Comparison of ENCODE assay signal across 9 cellular contexts in genomic region chr20:37042986-37043972, GRCh38. TPM values are rescaled to one million over a fixed set of nuclear protein-coding genes. Genes with fewer than 3 reads are reported as not detected.
DNase-seq lines count a peak whose midpoint lies in the region; ATAC-seq and TF ChIP-seq lines count a peak whose summit lies in the region.
"Had no signal": no experiment of that assay in that cellular context is flagged by ENCODE, and none has a peak within 500 bp of the region (broad histone marks: within the 10 kb centered on the region; RNA-seq: fewer than 3 reads in every experiment).

No MANE protein-coding gene starts in this region.

- peaks cover 29 to 60% of the 10 kb centered on the region in 2 donors for H3K36me3 Mint-ChIP-seq in CD14-positive monocyte
- H3K36me3 Mint-ChIP-seq in activated T-cell treated with anti-CD3 and anti-CD28 coated beads, Interleukin-2, amount 50 U/mL, for 72 hours (ENCODE audit: insufficient read depth in 2 of 2): peaks cover 30 to 68% of the 10 kb centered on the region in 2 donors

- H3K27ac Mint-ChIP-seq in CD14-positive monocyte: peak overlapping the region; percentile 73 to 95 (median 91)
- peak overlapping the region; percentile 86 for H3K27ac Mint-ChIP-seq in activated T-cell treated with anti-CD3 and anti-CD28 coated beads, Interleukin-2, amount 50 U/mL, for 72 hours

- intact Hi-C loops in CD14-positive monocyte (cut with micrococcal nuclease): no loop called here

- H3K9me3 Mint-ChIP-seq in CD14-positive monocyte: peaks cover 0 to 5% (median 0%) of the 10 kb centered on the region in 7 donors
- H3K9me3 Mint-ChIP-seq in activated T-cell treated with anti-CD3 and anti-CD28 coated beads, Interleukin-2, amount 50 U/mL, for 72 hours: peaks cover 0 to 3% of the 10 kb centered on the region in 2 donors

- no peak for TF ChIP-seq CTCF in CD14-positive monocyte (IDR thresholded peaks at IDR 0.05)

- H3K4me3 Mint-ChIP-seq in CD14-positive monocyte: peak overlapping the region; percentile 79 to 91
- peak overlapping the region; percentile 59 to 83 for H3K4me3 Mint-ChIP-seq in activated T-cell treated with anti-CD3 and anti-CD28 coated beads, Interleukin-2, amount 50 U/mL, for 72 hours

- DNase-seq in CD14-positive monocyte (ENCODE audit: low spot score) (no peak), NCI-H1694 treated with DMSO at 0.1 percent for 48 hours (lab: John Stamatoyannopoulos, UW) (no peak), iPS-NIHi11 (ENCODE audit: low spot score) (no peak), DMS53 treated with DMSO at 0.1 percent for 48 hours (lab: John Stamatoyannopoulos, UW; ENCODE audit: unreplicated experiment) (no peak), NCI-H524 (lab: John Stamatoyannopoulos, UW) (no peak)
- DNase-seq in activated T-cell treated with anti-CD3 and anti-CD28 coated beads, Interleukin-2, amount 50 U/mL, for 72 hours: peak; percentile 14 to 25
- DNase-seq: right lobe of liver had no signal

- H3K27me3 Mint-ChIP-seq in CD14-positive monocyte (ENCODE audit: low read depth in 3 of 3): no peaks in the 10 kb centered on the region
- no peaks in the 10 kb centered on the region for H3K27me3 Mint-ChIP-seq in activated T-cell treated with anti-CD3 and anti-CD28 coated beads, Interleukin-2, amount 50 U/mL, for 72 hours (ENCODE audit: low read depth)

- H3K4me1 Mint-ChIP-seq in CD14-positive monocyte: peaks cover 15% of the 10 kb centered on the region
- H3K4me1 Mint-ChIP-seq in activated T-cell treated with anti-CD3 and anti-CD28 coated beads, Interleukin-2, amount 50 U/mL, for 72 hours (ENCODE audit: low read depth): peaks cover 23% of the 10 kb centered on the region

- ATAC-seq in GM19395 (IDR thresholded peaks at IDR 0.05; ENCODE audit: unreplicated experiment) (peak; percentile 81), HG03196 (IDR thresholded peaks at IDR 0.05; ENCODE audit: unreplicated experiment) (peak; percentile 48)
- ATAC-seq in activated T-cell treated with anti-CD3 and anti-CD28 coated beads, Interleukin-2, amount 50 U/mL, for 72 hours (replicated peaks in 1 of 2): peak; percentile 78 to 82

RNA-seq across cellular contexts. Expression of gene RBL1, which starts 52.5 kb away (rescaled TPM):
- 1 to 10 TPM; 1.5 to 3.7 TPM for polyA plus RNA-seq in CD14-positive monocyte
- 10 to 100 TPM; 38.3 to 44.1 TPM for total RNA-seq in activated T-cell treated with anti-CD3 and anti-CD28 coated beads, Interleukin-2, amount 50 U/mL, for 72 hours

Comparison
In these comparisons a context has a peak if more than half of its experiments do, and no peak if none do; other contexts are left out.
1. DNase-seq: peak in activated T-cell treated with anti-CD3 and anti-CD28 coated beads, Interleukin-2, amount 50 U/mL, for 72 hours (2 of 2); none in CD14-positive monocyte (single experiment), NCI-H1694 treated with DMSO at 0.1 percent for 48 hours (single experiment), iPS-NIHi11 (single experiment), DMS53 treated with DMSO at 0.1 percent for 48 hours (single experiment) and NCI-H524 (0 of 2).
2. Peak in every context shown above with its lines, with median percentiles within 50 percentile points of each other: ATAC-seq.